ENCODE assay signal across 14 cellular contexts in genomic region chr3:144687862-144688261, GRCh38.
DNase-seq lines count a peak whose midpoint lies in the region; ATAC-seq, FAIRE-seq and TF ChIP-seq lines count a peak whose summit lies in the region.
"Had no signal": no experiment of that assay in that cellular context is flagged by ENCODE, and none has a peak within 500 bp of the region (broad histone marks: within the 10 kb centered on the region; RNA-seq: fewer than 3 reads in every experiment).

No MANE protein-coding gene starts in this region.

- H3K27ac ChIP-seq in VCaP (no peak overlapping the region), keratinocyte (ENCODE audit: control insufficient read depth, insufficient read depth, low read length) (no peak overlapping the region)
- no peak overlapping the region for H3K27ac ChIP-seq in naive thymus-derived CD4-positive, alpha-beta T cell (ENCODE audit: low read depth, low read length)
- H3K27ac ChIP-seq: esophagus squamous epithelium had no signal

- H3K4me1 ChIP-seq in keratinocyte (ENCODE audit: control insufficient read depth, extremely low read depth, insufficient read depth, low read length), result no peaks in the 10 kb centered on the region
- no peaks in the 10 kb centered on the region for H3K4me1 ChIP-seq in naive thymus-derived CD4-positive, alpha-beta T cell (ENCODE audit: control insufficient read depth in 2 of 2, insufficient read depth in 2 of 2, low read length in 2 of 2)
- H3K4me1 ChIP-seq: esophagus squamous epithelium had no signal

- H3K4me1 Mint-ChIP-seq in naive thymus-derived CD4-positive, alpha-beta T cell, result no peaks in the 10 kb centered on the region
- H3K4me1 Mint-ChIP-seq: CD4-positive, CD25-positive, alpha-beta regulatory T cell had no signal

- no peaks in the 10 kb centered on the region for H3K36me3 ChIP-seq in keratinocyte (ENCODE audit: control insufficient read depth in 2 of 2, extremely low read depth in 1 of 2, insufficient read depth in 2 of 2, low read length in 2 of 2)
- no peaks in the 10 kb centered on the region for H3K36me3 ChIP-seq in naive thymus-derived CD4-positive, alpha-beta T cell (ENCODE audit: control insufficient read depth in 2 of 3, insufficient read depth in 3 of 3, low read length in 3 of 3)
- H3K36me3 ChIP-seq: esophagus squamous epithelium had no signal

- no peak overlapping the region for H3K9ac ChIP-seq in keratinocyte (ENCODE audit: control insufficient read depth, extremely low read depth, insufficient read depth, low read length)

- H3K9me3 ChIP-seq in keratinocyte (ENCODE audit: control insufficient read depth, low read depth, low read length), result no peaks in the 10 kb centered on the region
- no peaks in the 10 kb centered on the region for H3K9me3 ChIP-seq in naive thymus-derived CD4-positive, alpha-beta T cell (ENCODE audit: control insufficient read depth in 2 of 3, low read length in 3 of 3)
- H3K9me3 ChIP-seq: esophagus squamous epithelium had no signal

- H4K20me1 ChIP-seq in keratinocyte (ENCODE audit: control insufficient read depth, extremely low read depth, insufficient read depth, low read length), result no peaks in the 10 kb centered on the region

- FAIRE-seq in keratinocyte (lab: Jason Lieb, UNC), result no peak
- FAIRE-seq: colon, small intestine had no signal

- peak; percentile 42 for TF ChIP-seq RAD21 in Ishikawa (IDR thresholded peaks at IDR 0.05; ENCODE audit: low read depth)

- H3K79me2 ChIP-seq in keratinocyte (ENCODE audit: control insufficient read depth, insufficient read depth, low read length), result no peaks in the 10 kb centered on the region

- H3K27ac Mint-ChIP-seq in naive thymus-derived CD4-positive, alpha-beta T cell, result no peak overlapping the region
- H3K27ac Mint-ChIP-seq: CD4-positive, CD25-positive, alpha-beta regulatory T cell; T-helper 1 cell treated with Interleukin-12 subunit alpha and Interleukin-12 subunit beta and Interleukin-4 antibody, amounts not matched to agents 30 μg/mL and 1 μg/mL, for 36 hours had no signal

- no peak overlapping the region for H3K4me3 Mint-ChIP-seq in naive thymus-derived CD4-positive, alpha-beta T cell
- H3K4me3 Mint-ChIP-seq: CD4-positive, CD25-positive, alpha-beta regulatory T cell; T-helper 1 cell treated with Interleukin-12 subunit alpha and Interleukin-12 subunit beta and Interleukin-4 antibody, amounts not matched to agents 30 μg/mL and 1 μg/mL, for 36 hours had no signal

- H3K9me3 Mint-ChIP-seq in naive thymus-derived CD4-positive, alpha-beta T cell, result peaks cover 0 to 5% (median 0%) of the 10 kb centered on the region in 11 donors
- H3K9me3 Mint-ChIP-seq: T-helper 1 cell treated with Interleukin-12 subunit alpha and Interleukin-12 subunit beta and Interleukin-4 antibody, amounts not matched to agents 30 μg/mL and 1 μg/mL, for 36 hours had no signal

- DNase-seq in keratinocyte (ENCODE audit: low read depth, low spot score) (no peak), mucosa of gallbladder (ENCODE audit: low spot score) (no peak)
- no peak for DNase-seq in naive thymus-derived CD4-positive, alpha-beta T cell
- DNase-seq in stimulated activated CD4-positive, alpha-beta T cell treated with anti-CD3 and anti-CD28 coated beads, Interleukin-2, amount 100 ng/mL, for 48 hours, result no peak
- DNase-seq: CD4-positive, CD25-positive, alpha-beta regulatory T cell; esophagus squamous epithelium; MM.1S; nucleus accumbens; small intestine had no signal

- H3K27me3 ChIP-seq in keratinocyte (ENCODE audit: control insufficient read depth, extremely low read depth, insufficient read depth, low read length), result no peaks in the 10 kb centered on the region
- no peaks in the 10 kb centered on the region for H3K27me3 ChIP-seq in naive thymus-derived CD4-positive, alpha-beta T cell (ENCODE audit: control insufficient read depth in 2 of 2, insufficient read depth in 2 of 2, low read length in 2 of 2)
- H3K27me3 ChIP-seq: esophagus squamous epithelium had no signal

- H3K9me1 ChIP-seq in keratinocyte (ENCODE audit: control insufficient read depth, extremely low read depth, insufficient read depth, low read length), result no peaks in the 10 kb centered on the region

- TF ChIP-seq CTCF in GM12872 (IDR thresholded peaks at IDR 0.05; ENCODE audit: insufficient read depth, low read depth, low read length), result peak; percentile 25; the same call in 1 of the 3 replicates
- TF ChIP-seq CTCF in VCaP (conservative IDR thresholded peaks at IDR 0.05), result peak; percentile 69
- peak in 2 of 3 experiments; percentile 8 to 48 for TF ChIP-seq CTCF in keratinocyte (optimal IDR thresholded peaks at IDR 0.05 in 1 of 3, IDR thresholded peaks at IDR 0.05 in 1 of 3, conservative IDR thresholded peaks at IDR 0.05 in 1 of 3; ENCODE audit: extremely low read depth in 1 of 3, insufficient read depth in 2 of 3, low read length in 3 of 3)

- no peaks in the 10 kb centered on the region for H3K27me3 Mint-ChIP-seq in naive thymus-derived CD4-positive, alpha-beta T cell
- H3K27me3 Mint-ChIP-seq: CD4-positive, CD25-positive, alpha-beta regulatory T cell had no signal

- intact Hi-C loops in naive thymus-derived CD4-positive, alpha-beta T cell (cut with micrococcal nuclease), result no loop called here

- no peak for TF ChIP-seq EP300 in Ishikawa (IDR thresholded peaks at IDR 0.05; ENCODE audit: borderline replicate concordance)

- no peaks in the 10 kb centered on the region for H3K36me3 Mint-ChIP-seq in naive thymus-derived CD4-positive, alpha-beta T cell
- H3K36me3 Mint-ChIP-seq: CD4-positive, CD25-positive, alpha-beta regulatory T cell had no signal

- CTCF ChIA-PET in naive thymus-derived CD4-positive, alpha-beta T cell (lab: Charles Lee), result no interaction called here

- H2AFZ ChIP-seq in keratinocyte (ENCODE audit: control insufficient read depth, low read length), result no peak overlapping the region

- no peak for ATAC-seq in naive thymus-derived CD4-positive, alpha-beta T cell

- no peak overlapping the region for H3K4me2 ChIP-seq in keratinocyte (ENCODE audit: control insufficient read depth, extremely low read depth, insufficient read depth, low read depth, low read length)

- POLR2A ChIA-PET in naive thymus-derived CD4-positive, alpha-beta T cell (lab: Charles Lee), result no interaction called here

- dilution Hi-C loops in keratinocyte (cut with MboI; ENCODE audit: extremely low pct_ligation_motif_present, low sequenced_read_pairs), result no loop called here

- no peak overlapping the region for H3K4me3 ChIP-seq in keratinocyte (ENCODE audit: control insufficient read depth in 2 of 3, extremely low read depth in 1 of 3, insufficient read depth in 2 of 3, low read depth in 1 of 3, low read length in 3 of 3)
- no peak overlapping the region for H3K4me3 ChIP-seq in naive thymus-derived CD4-positive, alpha-beta T cell (ENCODE audit: low read length)
- H3K4me3 ChIP-seq: esophagus squamous epithelium had no signal

TF ChIP-seq in Ishikawa, 13 proteins besides CTCF, POLR2A, EP300 and RAD21:
- TF ChIP-seq USF1 (IDR thresholded peaks at IDR 0.05) (no peak), ZBTB7A (IDR thresholded peaks at IDR 0.05; ENCODE audit: low read depth) (no peak), CREB1 (IDR thresholded peaks at IDR 0.05; ENCODE audit: low read depth) (no peak), YY1 (IDR thresholded peaks at IDR 0.05; ENCODE audit: low read depth) (no peak), FOXM1 (IDR thresholded peaks at IDR 0.05; ENCODE audit: borderline replicate concordance, low read depth) (no peak), CEBPB (IDR thresholded peaks at IDR 0.05) (no peak), NFIC (IDR thresholded peaks at IDR 0.05) (no peak), TEAD4 (IDR thresholded peaks at IDR 0.05) (no peak), EGR1 (IDR thresholded peaks at IDR 0.05) (no peak), REST (IDR thresholded peaks at IDR 0.05; ENCODE audit: low read depth) (no peak)
- TF ChIP-seq, protein P1, sequence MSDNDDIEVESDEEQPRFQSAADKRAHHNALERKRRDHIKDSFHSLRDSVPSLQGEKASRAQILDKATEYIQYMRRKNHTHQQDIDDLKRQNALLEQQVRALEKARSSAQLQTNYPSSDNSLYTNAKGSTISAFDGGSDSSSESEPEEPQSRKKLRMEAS (IDR thresholded peaks at IDR 0.05), result no peak
